In the genomic region with DNA sequence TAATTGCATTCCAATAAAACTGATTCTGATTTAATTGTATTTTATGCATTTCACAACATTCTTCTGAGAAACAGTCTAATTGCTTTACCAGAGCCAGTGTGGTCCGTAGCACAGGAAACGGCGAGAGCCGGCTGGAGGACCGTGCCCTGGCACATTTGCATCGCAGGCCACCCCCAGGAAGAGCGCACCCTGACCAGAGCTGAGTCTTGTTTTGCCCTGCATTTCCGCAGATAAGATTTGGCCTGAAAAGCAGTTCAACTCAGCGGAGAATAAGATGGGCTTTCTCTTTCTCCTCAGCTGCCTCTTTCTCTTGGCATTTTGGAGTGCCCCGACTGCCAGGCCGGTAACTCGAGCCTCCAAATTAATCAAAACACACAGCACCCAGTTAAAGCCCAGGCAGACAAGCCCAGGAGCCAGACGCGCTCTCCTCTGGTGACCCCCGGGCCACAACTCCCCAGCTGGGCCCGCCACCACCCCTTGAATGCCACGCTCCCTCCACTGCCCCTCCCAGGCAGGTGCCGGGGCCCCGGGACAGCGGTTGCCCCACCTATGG, we compare ENCODE assay signal across 8 cellular contexts. TPM values are rescaled to one million over a fixed set of nuclear protein-coding genes. Genes with fewer than 3 reads are reported as not detected.
DNase-seq lines count a peak whose midpoint lies in the region; ATAC-seq and TF ChIP-seq lines count a peak whose summit lies in the region.

No MANE protein-coding gene starts in this region.

- no peaks in the 10 kb centered on the region for H3K4me1 Mint-ChIP-seq in glutamatergic neuron (ENCODE audit: low read depth, unreplicated experiment)

- H3K27me3 Mint-ChIP-seq in glutamatergic neuron (ENCODE audit: unreplicated experiment) = peaks cover 12% of the 10 kb centered on the region

- no peak overlapping the region for H3K9ac ChIP-seq in SK-N-MC (ENCODE audit: insufficient read length)

- H3K36me3 Mint-ChIP-seq in glutamatergic neuron (ENCODE audit: unreplicated experiment) = no peaks in the 10 kb centered on the region

- no peak overlapping the region for H3K27ac Mint-ChIP-seq in glutamatergic neuron (ENCODE audit: unreplicated experiment)

- H3K9me3 ChIP-seq in SK-N-MC (ENCODE audit: low read depth, low read length) = peaks cover 3% of the 10 kb centered on the region; the same call in 1 of the 2 replicates

- H3K4me3 ChIP-seq in SK-N-MC = peak overlapping the region; percentile 75

- ATAC-seq in Right ventricle myocardium inferior = peak; percentile 45
- ATAC-seq in HG02763 (IDR thresholded peaks at IDR 0.05; ENCODE audit: unreplicated experiment) = peak; percentile 73

- TF ChIP-seq CTCF in glutamatergic neuron (IDR thresholded peaks at IDR 0.05; ENCODE audit: partially characterized antibody, unreplicated experiment) = no peak

- intact Hi-C loops in Right ventricle myocardium inferior (cut with DNase I) = no loop called here
- intact Hi-C loops in cardiac septum (cut with DNase I) = no loop called here

- no peaks in the 10 kb centered on the region for H3K9me3 Mint-ChIP-seq in glutamatergic neuron (ENCODE audit: unreplicated experiment)

- no peak overlapping the region for H3K27ac ChIP-seq in SK-N-MC

- H3K36me3 ChIP-seq in SK-N-MC (ENCODE audit: insufficient read depth, low read length) = no peaks in the 10 kb centered on the region

- no peak for DNase-seq in Right ventricle myocardium inferior (ENCODE audit: missing footprints)
- DNase-seq in cardiac septum (ENCODE audit: low spot score) = no peak
- no peak for DNase-seq in SK-N-MC (ENCODE audit: low read depth, low spot score)
- DNase-seq in glutamatergic neuron = no peak
- DNase-seq in retina = peak; percentile 42
- DNase-seq in NCI-H1436 (lab: John Stamatoyannopoulos, UW) = no peak
- no peak for DNase-seq in NCI-H128 (lab: John Stamatoyannopoulos, UW; ENCODE audit: unreplicated experiment)

- peak overlapping the region; percentile 86 for H3K4me3 Mint-ChIP-seq in glutamatergic neuron (ENCODE audit: unreplicated experiment)

RNA-seq across cellular contexts. Expression of a gene that starts 0.5 kb away (rescaled TPM):
- 13.6 TPM for total RNA-seq in Right ventricle myocardium inferior
- 3.0 TPM for total RNA-seq in cardiac septum
- total RNA-seq in glutamatergic neuron (ENCODE audit: unreplicated experiment) = 0.05 TPM

RNA-seq across cellular contexts. Expression of a gene that starts 0.9 kb away (rescaled TPM):
- total RNA-seq in Right ventricle myocardium inferior = 5.5 TPM
- 1.6 TPM for total RNA-seq in cardiac septum
- not detected for total RNA-seq in glutamatergic neuron (ENCODE audit: unreplicated experiment)
